Comparison of ENCODE assay signal across 8 cellular contexts in genomic region chr2:47782557-47783490, GRCh38. TPM values are rescaled to one million over a fixed set of nuclear protein-coding genes. Genes with fewer than 3 reads are reported as not detected.
DNase-seq lines count a peak whose midpoint lies in the region; ATAC-seq and TF ChIP-seq lines count a peak whose summit lies in the region.

Gene MSH6 (plus strand): TSS chr2:47783145. CDS start chr2:47783234, 89 bp downstream.

- H3K27me3 ChIP-seq in gastroesophageal sphincter (no peaks in the 10 kb centered on the region), suprapubic skin (no peaks in the 10 kb centered on the region)

- H3K27ac ChIP-seq in gastroesophageal sphincter (peak within 1 kb of the TSS; percentile 74 to 96 (median 94)), suprapubic skin (peak within 1 kb of the TSS; percentile 90)

- CTCF ChIA-PET in activated naive CD4-positive, alpha-beta T cell treated with anti-CD3 and anti-CD28 coated beads, Interleukin-2, amount 10 ng/mL, durations not matched to agents 7 days and 5 days (lab: Charles Lee), result interaction anchor here (2.1 kb wide), 1 partner anchor 15 kb away, joined by 9 read pairs; no protein-coding TSS in a partner anchor

- H3K27me3 Mint-ChIP-seq in activated naive CD4-positive, alpha-beta T cell treated with anti-CD3 and anti-CD28 coated beads, Interleukin-2, amount 10 ng/mL, durations not matched to agents 7 days and 5 days, result peaks cover 6% of the 10 kb centered on the region

- H3K36me3 ChIP-seq in gastroesophageal sphincter (no peaks in the 10 kb centered on the region), suprapubic skin (no peaks in the 10 kb centered on the region)

- TF ChIP-seq CTCF in HFF-Myc (IDR thresholded peaks at IDR 0.05; ENCODE audit: low read depth, low read length, missing control alignments) (no peak), gastroesophageal sphincter (IDR thresholded peaks at IDR 0.05) (peak in 2 of 4 experiments; percentile 8 to 13), suprapubic skin (IDR thresholded peaks at IDR 0.05) (no peak)

- no peaks in the 10 kb centered on the region for H3K9me3 Mint-ChIP-seq in activated naive CD4-positive, alpha-beta T cell treated with anti-CD3 and anti-CD28 coated beads, Interleukin-2, amount 10 ng/mL, durations not matched to agents 7 days and 5 days

- peaks cover 14% of the 10 kb centered on the region for H3K36me3 Mint-ChIP-seq in activated naive CD4-positive, alpha-beta T cell treated with anti-CD3 and anti-CD28 coated beads, Interleukin-2, amount 10 ng/mL, durations not matched to agents 7 days and 5 days

- TF ChIP-seq POLR2A in gastroesophageal sphincter (IDR thresholded peaks at IDR 0.05) (peak; percentile 76 to 81), suprapubic skin (IDR thresholded peaks at IDR 0.05) (peak in 1 of 2 donors; percentile 57)

- peak within 1 kb of the TSS; percentile 92 for H3K27ac Mint-ChIP-seq in activated naive CD4-positive, alpha-beta T cell treated with anti-CD3 and anti-CD28 coated beads, Interleukin-2, amount 10 ng/mL, durations not matched to agents 7 days and 5 days

- H3K9me3 ChIP-seq in gastroesophageal sphincter, result no peaks in the 10 kb centered on the region
- no peaks in the 10 kb centered on the region for H3K9me3 ChIP-seq in suprapubic skin

- WGBS in gastroesophageal sphincter (ENCODE audit: low coverage in 1 of 2), 2 donors, result 0% methylated on average over 2 to 4 of the region's 103 CpGs
- 0% methylated on average over 36 of the region's 103 CpGs for WGBS in suprapubic skin

- H3K4me3 ChIP-seq in HFF-Myc (replicated peaks; ENCODE audit: low read depth, low read length) (peak within 1 kb of the TSS; percentile 74), gastroesophageal sphincter (peak within 1 kb of the TSS; percentile 54 to 93), suprapubic skin (peak within 1 kb of the TSS; percentile 76)

- peak; percentile 79 for DNase-seq in GM04504 (ENCODE audit: low read depth)
- DNase-seq in HFF-Myc (ENCODE audit: extremely low read depth, low read depth), result no peak
- DNase-seq in MV-4-11 (lab: John Stamatoyannopoulos, UW), result peak; percentile 80
- DNase-seq in SK-N-DZ (ENCODE audit: low spot score), result peak; percentile 88
- peak; percentile 91 for DNase-seq in activated naive CD4-positive, alpha-beta T cell treated with anti-CD3 and anti-CD28 coated beads, Interleukin-2, amount 10 ng/mL, durations not matched to agents 7 days and 5 days
- peak; percentile 85 for DNase-seq in occipital lobe (lab: John Stamatoyannopoulos, UW)
- peak; percentile 91 for DNase-seq in suprapubic skin (ENCODE audit: low spot score in 2 of 2)

- ATAC-seq in gastroesophageal sphincter, result peak; percentile 96

- H3K4me1 Mint-ChIP-seq in activated naive CD4-positive, alpha-beta T cell treated with anti-CD3 and anti-CD28 coated beads, Interleukin-2, amount 10 ng/mL, durations not matched to agents 7 days and 5 days, result peaks cover 31% of the 10 kb centered on the region

- H3K4me1 ChIP-seq in gastroesophageal sphincter (peaks cover 0 to 36% (median 5%) of the 10 kb centered on the region in 3 donors), suprapubic skin (peaks cover 30% of the 10 kb centered on the region)

- H3K4me3 Mint-ChIP-seq in activated naive CD4-positive, alpha-beta T cell treated with anti-CD3 and anti-CD28 coated beads, Interleukin-2, amount 10 ng/mL, durations not matched to agents 7 days and 5 days, result peak within 1 kb of the TSS; percentile 89

- TF ChIP-seq EP300 in gastroesophageal sphincter (IDR thresholded peaks at IDR 0.05) (no peak), suprapubic skin (IDR thresholded peaks at IDR 0.05) (no peak)

RNA-seq across cellular contexts. Expression of gene MSH6, which starts in this region (rescaled TPM):
- polyA plus RNA-seq in SK-N-DZ (2014; cell fraction: cytosol; rRNA removed), result 63.3 and 66.0 TPM in 2 replicates
- 40.2 and 45.6 TPM in 2 replicates for polyA plus RNA-seq in SK-N-DZ (2014; cell fraction: nucleus; rRNA removed)
- total RNA-seq in gastroesophageal sphincter (10 to 100 TPM; 31.1 to 57.0 (median 48.1) TPM), occipital lobe (58.6 TPM), suprapubic skin (10 to 100 TPM; 17.7 to 27.3 (median 26.1) TPM)
